1 cellular context compared by ENCODE assay signal in the genomic region with DNA sequence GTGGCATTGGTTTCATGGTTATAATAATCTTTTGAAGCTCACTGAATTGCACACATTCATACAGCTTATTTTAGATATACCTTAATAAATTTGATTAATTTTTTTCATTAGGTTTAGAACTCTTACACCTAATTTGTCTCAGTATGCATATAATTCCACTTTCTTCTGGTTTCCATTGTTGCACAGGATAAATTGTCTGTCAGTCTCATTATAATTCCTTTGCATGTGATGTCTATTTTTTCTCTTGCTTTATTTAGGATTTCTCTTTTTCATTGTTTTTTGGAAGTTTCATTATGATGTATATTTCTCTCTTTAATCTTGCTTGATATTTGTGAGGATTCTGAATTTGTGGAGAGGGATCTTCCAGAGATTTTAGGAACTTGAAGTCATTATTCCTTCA.
TF ChIP-seq lines count a peak whose summit lies in the region.

No MANE protein-coding gene starts in this region.

TF ChIP-seq in SK-N-SH treated with all-trans-retinoic acid at 6 μM for 48 hours, 23 proteins besides CTCF, POLR2A, EP300 and RAD21 (continued from another document):
- TF ChIP-seq, protein P1, sequence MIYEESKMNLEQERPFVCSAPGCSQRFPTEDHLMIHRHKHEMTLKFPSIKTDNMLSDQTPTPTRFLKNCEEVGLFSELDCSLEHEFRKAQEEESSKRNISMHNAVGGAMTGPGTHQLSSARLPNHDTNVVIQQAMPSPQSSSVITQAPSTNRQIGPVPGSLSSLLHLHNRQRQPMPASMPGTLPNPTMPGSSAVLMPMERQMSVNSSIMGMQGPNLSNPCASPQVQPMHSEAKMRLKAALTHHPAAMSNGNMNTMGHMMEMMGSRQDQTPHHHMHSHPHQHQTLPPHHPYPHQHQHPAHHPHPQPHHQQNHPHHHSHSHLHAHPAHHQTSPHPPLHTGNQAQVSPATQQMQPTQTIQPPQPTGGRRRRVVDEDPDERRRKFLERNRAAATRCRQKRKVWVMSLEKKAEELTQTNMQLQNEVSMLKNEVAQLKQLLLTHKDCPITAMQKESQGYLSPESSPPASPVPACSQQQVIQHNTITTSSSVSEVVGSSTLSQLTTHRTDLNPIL (CRISPR knock-in tag; IDR thresholded peaks at IDR 0.05; ENCODE audit: low read depth), result no peak
- TF ChIP-seq CSDC2 (CRISPR knock-in tag; IDR thresholded peaks at IDR 0.05), result no peak
- peak; percentile 91 for TF ChIP-seq ZFP30 (CRISPR knock-in tag; IDR thresholded peaks at IDR 0.05)
TF ChIP-seq in SK-N-SH treated with all-trans-retinoic acid at 6 μM for 48 hours: peak in this region for 1.
